Comparison of ENCODE assay signal across 19 cellular contexts in genomic region chr3:128422762-128423524, GRCh38. TPM values are rescaled to one million over a fixed set of nuclear protein-coding genes. Genes with fewer than 3 reads are reported as not detected.
DNase-seq lines count a peak whose midpoint lies in the region; ATAC-seq and TF ChIP-seq lines count a peak whose summit lies in the region.
"Had no signal": no experiment of that assay in that cellular context is flagged by ENCODE, and none has a peak within 500 bp of the region (broad histone marks: within the 10 kb centered on the region; RNA-seq: fewer than 3 reads in every experiment).

No MANE protein-coding gene starts in this region.

- H3K4me1 ChIP-seq in Panc1 (ENCODE audit: control insufficient read depth, insufficient read depth, low read length) (peaks cover 47% of the 10 kb centered on the region), endodermal cell (ENCODE audit: control insufficient read depth, insufficient read depth, low read length) (no peaks in the 10 kb centered on the region), osteoblast (ENCODE audit: insufficient read depth, low read length) (no peaks in the 10 kb centered on the region)

- TF ChIP-seq CTCF in Panc1 (IDR thresholded peaks at IDR 0.05): no peak
- no peak for TF ChIP-seq CTCF in endodermal cell (conservative IDR thresholded peaks at IDR 0.05)
- no peak for TF ChIP-seq CTCF in osteoblast (IDR thresholded peaks at IDR 0.05; ENCODE audit: extremely low read depth, low read depth, low read length)

- H3K27ac ChIP-seq in Panc1 (ENCODE audit: low read length) (peak overlapping the region; percentile 74), endodermal cell (ENCODE audit: low read depth, low read length) (no peak overlapping the region), osteoblast (ENCODE audit: low read depth, low read length) (no peak overlapping the region)

- DNase-seq in Panc1 (ENCODE audit: low read depth, low spot score): no peak
- peak; percentile 44 for DNase-seq in endodermal cell
- DNase-seq in osteoblast (ENCODE audit: insufficient read length, low spot score, missing footprints): no peak
- DNase-seq in NCI-H226: no peak
- DNase-seq in DMS114 treated with DMSO at 0.1 percent for 48 hours (lab: John Stamatoyannopoulos, UW; ENCODE audit: unreplicated experiment): no peak
- DNase-seq: AML-193; CD4-positive, alpha-beta memory T cell; DMS79 treated with DMSO at 0.1 percent for 48 hours; GF-D8; GOT3; H7; HFFc6 had no signal

- H4K20me1 ChIP-seq in osteoblast (ENCODE audit: insufficient read depth, low read length): no peaks in the 10 kb centered on the region

- ATAC-seq in Panc1 (no peak), HG03442 (IDR thresholded peaks at IDR 0.05; ENCODE audit: unreplicated experiment) (no peak)
- ATAC-seq: A549, HCT116, HepG2 had no signal

- H3K4me3 ChIP-seq in Panc1 (ENCODE audit: low read depth in 2 of 2, low read length in 2 of 2) (no peak overlapping the region), endodermal cell (ENCODE audit: low read length) (no peak overlapping the region), osteoblast (ENCODE audit: insufficient read depth, low read length) (no peak overlapping the region)
- H3K4me3 ChIP-seq: A549 had no signal

- no peaks in the 10 kb centered on the region for H3K9me3 ChIP-seq in Panc1 (ENCODE audit: control insufficient read depth, insufficient read depth, low read depth, low read length)
- H3K9me3 ChIP-seq in endodermal cell (ENCODE audit: control insufficient read depth, low read length): no peaks in the 10 kb centered on the region
- no peaks in the 10 kb centered on the region for H3K9me3 ChIP-seq in osteoblast (ENCODE audit: low read depth, low read length)
- H3K9me3 ChIP-seq: A549 had no signal

- no peak overlapping the region for H3K9ac ChIP-seq in endodermal cell (ENCODE audit: extremely low read depth, low read length, poor library complexity, severe bottlenecking)

- H2AFZ ChIP-seq in osteoblast (ENCODE audit: low read length): no peak overlapping the region

- H3K4me1 Mint-ChIP-seq in endodermal cell: peaks cover 3% of the 10 kb centered on the region
- H3K4me1 Mint-ChIP-seq: CD14-positive monocyte had no signal

- no peak overlapping the region for H3K4me2 ChIP-seq in osteoblast (ENCODE audit: insufficient read depth, low read length)
- H3K4me2 ChIP-seq: A549 had no signal

- no peaks in the 10 kb centered on the region for H3K27me3 ChIP-seq in Panc1 (ENCODE audit: control insufficient read depth, insufficient read depth, low read length)
- H3K27me3 ChIP-seq in endodermal cell (ENCODE audit: control insufficient read depth, insufficient read depth, low read length, poor library complexity, severe bottlenecking): peaks cover 37% of the 10 kb centered on the region
- H3K27me3 ChIP-seq in osteoblast (ENCODE audit: insufficient read depth, low read length): no peaks in the 10 kb centered on the region

- BruUV-seq in Panc1 (replicated peaks; lab: Mats Ljungman, UMichigan): no TSS peak

- H3K79me2 ChIP-seq in osteoblast (ENCODE audit: insufficient read depth, low read length): no peaks in the 10 kb centered on the region

- H3K36me3 ChIP-seq in Panc1 (ENCODE audit: control insufficient read depth, insufficient read depth, low read length) (no peaks in the 10 kb centered on the region), endodermal cell (ENCODE audit: control insufficient read depth, insufficient read depth, low read length) (no peaks in the 10 kb centered on the region), osteoblast (ENCODE audit: insufficient read depth, low read length) (no peaks in the 10 kb centered on the region)

- CTCF ChIA-PET in Panc1 (lab: Charles Lee): no interaction called here

- peaks cover 41% of the 10 kb centered on the region for H3K27me3 Mint-ChIP-seq in endodermal cell (ENCODE audit: insufficient read depth)

- no peak for TF ChIP-seq EP300 in Ishikawa (IDR thresholded peaks at IDR 0.05; ENCODE audit: borderline replicate concordance)

- no peak overlapping the region for H3K27ac Mint-ChIP-seq in endodermal cell
- H3K27ac Mint-ChIP-seq: HFFc6 had no signal

- 88 to 90% methylated on average over 3 of the region's 3 CpGs for WGBS in endodermal cell (ENCODE audit: insufficient coverage in 1 of 2, insufficient read length in 1 of 2), 2 experiments

- no peaks in the 10 kb centered on the region for H3K36me3 Mint-ChIP-seq in endodermal cell (ENCODE audit: low read depth)
- H3K36me3 Mint-ChIP-seq: CD4-positive, alpha-beta memory T cell had no signal

- POLR2A ChIA-PET in Panc1 (lab: Charles Lee): no interaction called here

- no peak for TF ChIP-seq RAD21 in Ishikawa (IDR thresholded peaks at IDR 0.05; ENCODE audit: low read depth)

- in situ Hi-C loops in Panc1 (cut with HindIII; ENCODE audit: low pct_unique_long_range_greater_than_20kb, low sequenced_read_pairs): no loop called here

- H3K4me3 Mint-ChIP-seq in endodermal cell: no peak overlapping the region
- H3K4me3 Mint-ChIP-seq: CD14-positive monocyte; CD4-positive, alpha-beta memory T cell; HFFc6 had no signal

- intact Hi-C loops in Panc1 (cut with micrococcal nuclease; ENCODE audit: unreplicated experiment): no loop called here

- H3K9me3 Mint-ChIP-seq in endodermal cell: peaks cover 3% of the 10 kb centered on the region
- H3K9me3 Mint-ChIP-seq: HFFc6 had no signal

TF ChIP-seq in Ishikawa, 13 proteins besides CTCF, POLR2A, EP300 and RAD21:
- TF ChIP-seq FOXM1 (IDR thresholded peaks at IDR 0.05; ENCODE audit: borderline replicate concordance, low read depth) (no peak), CEBPB (IDR thresholded peaks at IDR 0.05) (no peak), USF1 (IDR thresholded peaks at IDR 0.05) (peak; percentile 54; the same call in 1 of the 2 replicates)

RNA-seq across cellular contexts. Expression of gene DNAJB8, which starts 43.7 kb away (rescaled TPM):
- not detected for total RNA-seq in Panc1 (2021; ENCODE audit: unreplicated experiment)
- not detected for polyA plus RNA-seq in Panc1 (2012; ENCODE audit: insufficient read length)
- total RNA-seq in endodermal cell: not detected
- polyA plus RNA-seq in endodermal cell (2013, experiment 1 of 2): not detected
- polyA plus RNA-seq in endodermal cell (2013, experiment 2 of 2): not detected
- total RNA-seq in osteoblast: not detected in 2 replicates
- total RNA-seq: CD4-positive, alpha-beta memory T cell; H7; HepG2; HFFc6 had no signal
- polyA plus RNA-seq: A549; BJ; CD14-positive monocyte; CD4-positive, alpha-beta memory T cell; HepG2 had no signal
